ENCODE assay signal across 9 cellular contexts in genomic region chr7:150380463-150380862, GRCh38. TPM values are rescaled to one million over a fixed set of nuclear protein-coding genes. Genes with fewer than 3 reads are reported as not detected.
DNase-seq lines count a peak whose midpoint lies in the region; TF ChIP-seq lines count a peak whose summit lies in the region.
"Had no signal": no experiment of that assay in that cellular context is flagged by ENCODE, and none has a peak within 500 bp of the region (broad histone marks: within the 10 kb centered on the region; RNA-seq: fewer than 3 reads in every experiment).

No MANE protein-coding gene starts in this region.

- WGBS in smooth muscle cell (ENCODE audit: low lambda C conversion rate), result 86% methylated on average over 11 of the region's 11 CpGs

- no peaks in the 10 kb centered on the region for H3K27me3 Mint-ChIP-seq in T-helper 2 cell treated with Interferon-gamma antibody and Interleukin-4, amounts not matched to agents 5 μg/mL and 100 μg/mL, for 36 hours (ENCODE audit: low read depth)

- DNase-seq in T-helper 2 cell treated with Interferon-gamma antibody and Interleukin-4, amounts not matched to agents 5 μg/mL and 100 μg/mL, for 36 hours (ENCODE audit: low spot score), result no peak
- DNase-seq in T-helper 2 cell (no peak), epithelial cell of proximal tubule (ENCODE audit: low read depth) (no peak), smooth muscle cell (lab: John Stamatoyannopoulos, UW; ENCODE audit: unreplicated experiment) (no peak), NCI-H2029 (lab: John Stamatoyannopoulos, UW) (no peak), NCI-H226 (no peak), kidney tubule cell (ENCODE audit: low spot score) (no peak)

- H4K20me1 ChIP-seq in Loucy (ENCODE audit: insufficient read depth, low read length, poor library complexity, severe bottlenecking), result peaks cover 13% of the 10 kb centered on the region
- H4K20me1 ChIP-seq in smooth muscle cell (ENCODE audit: low read depth), result peaks cover 47% of the 10 kb centered on the region

- peak overlapping the region; percentile 92 for H3K4me3 Mint-ChIP-seq in T-helper 2 cell treated with Interferon-gamma antibody and Interleukin-4, amounts not matched to agents 5 μg/mL and 100 μg/mL, for 36 hours

- H3F3A ChIP-seq in Loucy (ENCODE audit: low read depth), result peaks cover 5% of the 10 kb centered on the region; the same call in 1 of the 2 replicates
- peaks cover 23% of the 10 kb centered on the region for H3F3A ChIP-seq in smooth muscle cell (ENCODE audit: low read depth)

- peaks cover 46% of the 10 kb centered on the region for H3K4me1 Mint-ChIP-seq in T-helper 2 cell treated with Interferon-gamma antibody and Interleukin-4, amounts not matched to agents 5 μg/mL and 100 μg/mL, for 36 hours (ENCODE audit: low read depth)

- H2AFZ ChIP-seq in Loucy (ENCODE audit: low read length) (no peak overlapping the region), smooth muscle cell (ENCODE audit: low read depth) (no peak overlapping the region)

- H3K27me3 ChIP-seq in Loucy (ENCODE audit: insufficient read depth, low read length, poor library complexity, severe bottlenecking) (peaks cover 5% of the 10 kb centered on the region), smooth muscle cell (ENCODE audit: low read depth) (no peaks in the 10 kb centered on the region)
- H3K27me3 ChIP-seq: ascending aorta had no signal

- H3K4me2 ChIP-seq in Loucy (ENCODE audit: low read depth, low read length, poor library complexity, severe bottlenecking) (peak overlapping the region; percentile 96), smooth muscle cell (peak overlapping the region; percentile 83)

- no peaks in the 10 kb centered on the region for H3K9me3 Mint-ChIP-seq in T-helper 2 cell treated with Interferon-gamma antibody and Interleukin-4, amounts not matched to agents 5 μg/mL and 100 μg/mL, for 36 hours

- H3K9ac ChIP-seq in Loucy (ENCODE audit: low read depth, low read length, poor library complexity, severe bottlenecking), result peak overlapping the region; percentile 94
- peak overlapping the region; percentile 58 for H3K9ac ChIP-seq in smooth muscle cell (ENCODE audit: low read depth)

- no peaks in the 10 kb centered on the region for H3K9me2 ChIP-seq in Loucy (replicated peaks; ENCODE audit: low read depth, low read length)

- H3K36me3 ChIP-seq in Loucy (ENCODE audit: insufficient read depth, low read length), result no peaks in the 10 kb centered on the region
- no peaks in the 10 kb centered on the region for H3K36me3 ChIP-seq in smooth muscle cell (ENCODE audit: low read depth)
- H3K36me3 ChIP-seq: ascending aorta had no signal

- no peak overlapping the region for H3K27ac ChIP-seq in smooth muscle cell (ENCODE audit: low read depth)
- H3K27ac ChIP-seq: ascending aorta had no signal

- TF ChIP-seq CTCF in Loucy (conservative IDR thresholded peaks at IDR 0.05; ENCODE audit: low read length) (no peak), epithelial cell of proximal tubule (conservative IDR thresholded peaks at IDR 0.05; ENCODE audit: low read depth, low read length) (no peak), smooth muscle cell (IDR thresholded peaks at IDR 0.05; ENCODE audit: borderline replicate concordance, insufficient read depth, poor library complexity, severe bottlenecking) (no peak)

- peaks cover 1% of the 10 kb centered on the region for H3K36me3 Mint-ChIP-seq in T-helper 2 cell treated with Interferon-gamma antibody and Interleukin-4, amounts not matched to agents 5 μg/mL and 100 μg/mL, for 36 hours (ENCODE audit: low read depth)

- H3K9me3 ChIP-seq in Loucy (ENCODE audit: insufficient read depth, low read depth, low read length), result no peaks in the 10 kb centered on the region
- no peaks in the 10 kb centered on the region for H3K9me3 ChIP-seq in smooth muscle cell (replicated peaks; ENCODE audit: low read depth)
- H3K9me3 ChIP-seq: ascending aorta had no signal

- peaks cover 62% of the 10 kb centered on the region for H3K79me2 ChIP-seq in Loucy (ENCODE audit: insufficient read depth, low read length)
- H3K79me2 ChIP-seq in smooth muscle cell (ENCODE audit: low read depth), result peaks cover 27% of the 10 kb centered on the region

- H3K27ac Mint-ChIP-seq in T-helper 2 cell treated with Interferon-gamma antibody and Interleukin-4, amounts not matched to agents 5 μg/mL and 100 μg/mL, for 36 hours, result no peak overlapping the region

- H3K4me1 ChIP-seq in Loucy (ENCODE audit: insufficient read depth, low read length, poor library complexity, severe bottlenecking) (peaks cover 65% of the 10 kb centered on the region), smooth muscle cell (ENCODE audit: low read depth) (peaks cover 60% of the 10 kb centered on the region)

- peak overlapping the region; percentile 98 for H3K4me3 ChIP-seq in Loucy (ENCODE audit: low read length, poor library complexity, severe bottlenecking)
- peak overlapping the region; percentile 89 for H3K4me3 ChIP-seq in epithelial cell of proximal tubule (ENCODE audit: low read depth, low read length)
- peak overlapping the region; percentile 96 for H3K4me3 ChIP-seq in smooth muscle cell

RNA-seq across cellular contexts. Expression of gene ZNF775, which starts 1.3 kb away (rescaled TPM):
- total RNA-seq in epithelial cell of proximal tubule (4.8 and 8.6 TPM in 2 replicates), smooth muscle cell (4.7 and 5.9 TPM in 2 replicates)
- polyA plus RNA-seq in smooth muscle cell, result 16.8 and 23.8 TPM in 2 replicates

RNA-seq across cellular contexts. Expression of gene REPIN1, which starts 11.8 kb away (rescaled TPM):
- 127 and 218 TPM in 2 replicates for total RNA-seq in epithelial cell of proximal tubule
- total RNA-seq in smooth muscle cell, result 39.4 and 60.9 TPM in 2 replicates
- polyA plus RNA-seq in smooth muscle cell, result 55.5 and 68.1 TPM in 2 replicates

RNA-seq across cellular contexts. Expression of gene RARRES2, which starts 39.0 kb away (rescaled TPM):
- total RNA-seq in epithelial cell of proximal tubule (6.1 and 9.1 TPM in 2 replicates), smooth muscle cell (23.6 and 23.8 TPM in 2 replicates)
- 31.8 and 37.5 TPM in 2 replicates for polyA plus RNA-seq in smooth muscle cell

RNA-seq across cellular contexts. Expression of gene ACTR3C, which starts 57.1 kb away (rescaled TPM):
- total RNA-seq in epithelial cell of proximal tubule (5.5 and 22.1 TPM in 2 replicates), smooth muscle cell (1.7 and 7.6 TPM in 2 replicates)
- polyA plus RNA-seq in smooth muscle cell, result 0.89 and 2.4 TPM in 2 replicates

RNA-seq across cellular contexts. Expression of gene LRRC61, which starts 57.3 kb away (rescaled TPM):
- total RNA-seq in epithelial cell of proximal tubule (45.4 and 60.3 TPM in 2 replicates), smooth muscle cell (6.9 and 7.4 TPM in 2 replicates)
- polyA plus RNA-seq in smooth muscle cell, result 14.7 and 16.6 TPM in 2 replicates
